Comparison of ENCODE assay signal across 10 cellular contexts in the genomic region with DNA sequence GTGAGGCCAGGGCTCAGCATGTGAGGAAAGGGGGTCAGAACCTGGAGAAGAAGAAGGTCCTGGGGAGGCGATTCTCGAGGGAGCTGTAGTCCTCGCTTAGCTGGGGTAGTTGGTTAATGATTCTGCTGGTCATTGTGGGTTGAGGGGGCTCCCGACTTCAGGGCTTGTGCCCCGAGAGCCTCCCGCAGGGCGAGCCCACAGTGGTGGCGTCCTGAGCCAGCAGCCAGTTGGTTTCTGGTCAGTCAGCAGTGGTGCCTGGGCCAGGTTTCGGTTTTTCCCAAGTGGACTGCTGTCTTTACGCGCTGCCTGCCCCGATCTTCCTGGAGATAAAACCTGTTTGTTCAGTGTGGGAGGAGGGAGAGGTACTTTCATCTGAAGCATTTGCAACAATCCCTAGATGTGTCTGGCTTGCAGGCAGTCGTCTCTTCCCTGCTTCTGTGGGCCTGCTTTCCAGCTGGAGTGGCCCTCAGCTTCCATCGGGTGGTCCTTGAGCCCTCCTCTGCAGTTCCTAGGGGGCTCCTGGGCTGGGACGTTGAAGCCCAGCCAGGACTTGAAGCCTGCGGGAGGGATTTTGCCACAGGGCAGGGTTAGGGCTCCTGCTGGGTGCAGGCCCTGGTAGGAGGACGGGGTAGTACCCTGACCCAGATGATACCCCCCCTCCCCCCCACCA. TPM values are rescaled to one million over a fixed set of nuclear protein-coding genes. Genes with fewer than 3 reads are reported as not detected.
DNase-seq lines count a peak whose midpoint lies in the region; ATAC-seq and TF ChIP-seq lines count a peak whose summit lies in the region.
"Had no signal": no experiment of that assay in that cellular context is flagged by ENCODE, and none has a peak within 500 bp of the region (broad histone marks: within the 10 kb centered on the region; RNA-seq: fewer than 3 reads in every experiment).

No MANE protein-coding gene starts in this region.

- no peaks in the 10 kb centered on the region for H3K27me3 Mint-ChIP-seq in activated CD4-positive, alpha-beta T cell treated with anti-CD3 and anti-CD28 coated beads for 36 hours
- no peaks in the 10 kb centered on the region for H3K27me3 Mint-ChIP-seq in activated naive CD8-positive, alpha-beta T cell treated with anti-CD3 and anti-CD28 coated beads, Interleukin-2, amount 50 U/mL, for 24 hours

- DNase-seq in activated CD4-positive, alpha-beta T cell treated with anti-CD3 and anti-CD28 coated beads for 36 hours: no peak
- no peak for DNase-seq in activated CD4-positive, alpha-beta T cell treated with anti-CD3 and anti-CD28 coated beads, Interleukin-2, amount 50 U/mL, for 48 hours
- no peak for DNase-seq in activated naive CD8-positive, alpha-beta T cell treated with anti-CD3 and anti-CD28 coated beads, Interleukin-2, amount 50 U/mL, for 24 hours
- DNase-seq in kidney glomerular epithelial cell (lab: John Stamatoyannopoulos, UW) (peak; percentile 45), testis (peak; percentile 68), NCI-H2081 (lab: John Stamatoyannopoulos, UW) (no peak)
- DNase-seq: NCI-H774 had no signal

- POLR2A ChIA-PET in activated CD4-positive, alpha-beta T cell treated with anti-CD3 and anti-CD28 coated beads for 36 hours (lab: Charles Lee): interaction anchor here (0.6 to 1.4 kb wide), 3 partner anchors 9 to 13 kb away, joined by 3 to 4 read pairs (median 3); no protein-coding TSS in a partner anchor

- TF ChIP-seq CTCF in testis (IDR thresholded peaks at IDR 0.05): no peak

- 42 to 52% methylated on average over 16 to 17 of the region's 17 CpGs for WGBS in testis, 2 donors

- H3K4me1 ChIP-seq in testis: peaks cover 62% of the 10 kb centered on the region

- H3K36me3 ChIP-seq in testis (ENCODE audit: low read depth, missing control alignments): no peaks in the 10 kb centered on the region

- peak overlapping the region; percentile 6 to 45 for H3K27ac ChIP-seq in testis

- H3K36me3 Mint-ChIP-seq in activated CD4-positive, alpha-beta T cell treated with anti-CD3 and anti-CD28 coated beads for 36 hours (ENCODE audit: low read depth): peaks cover 55% of the 10 kb centered on the region
- H3K36me3 Mint-ChIP-seq in activated naive CD8-positive, alpha-beta T cell treated with anti-CD3 and anti-CD28 coated beads, Interleukin-2, amount 50 U/mL, for 24 hours (ENCODE audit: low read depth): peaks cover 52% of the 10 kb centered on the region

- TF ChIP-seq POLR2A in testis (IDR thresholded peaks at IDR 0.05): no peak

- no peaks in the 10 kb centered on the region for H3K27me3 ChIP-seq in testis

- intact Hi-C loops in activated CD4-positive, alpha-beta T cell treated with anti-CD3 and anti-CD28 coated beads for 36 hours (cut with DNase I, micrococcal nuclease): loop anchor here in 1 of 2 experiments (2.0 kb wide), 1 partner anchor 14 kb away; no protein-coding TSS in a partner anchor
- intact Hi-C loops in testis (cut with DNase I; ENCODE audit: low total_unique reads): no loop called here

- H3K4me3 ChIP-seq in testis: no peak overlapping the region

- no peaks in the 10 kb centered on the region for H3K9me3 Mint-ChIP-seq in activated CD4-positive, alpha-beta T cell treated with anti-CD3 and anti-CD28 coated beads for 36 hours (ENCODE audit: low read depth)
- H3K9me3 Mint-ChIP-seq in activated naive CD8-positive, alpha-beta T cell treated with anti-CD3 and anti-CD28 coated beads, Interleukin-2, amount 50 U/mL, for 24 hours: no peaks in the 10 kb centered on the region

- H3K4me3 Mint-ChIP-seq in activated CD4-positive, alpha-beta T cell treated with anti-CD3 and anti-CD28 coated beads for 36 hours: peak overlapping the region; percentile 86
- peak overlapping the region; percentile 88 for H3K4me3 Mint-ChIP-seq in activated naive CD8-positive, alpha-beta T cell treated with anti-CD3 and anti-CD28 coated beads, Interleukin-2, amount 50 U/mL, for 24 hours

- no peak for ATAC-seq in activated CD4-positive, alpha-beta T cell treated with anti-CD3 and anti-CD28 coated beads for 36 hours
- ATAC-seq in activated naive CD8-positive, alpha-beta T cell treated with anti-CD3 and anti-CD28 coated beads, Interleukin-2, amount 50 U/mL, for 24 hours: no peak
- no peak for ATAC-seq in GM21381 (IDR thresholded peaks at IDR 0.05; ENCODE audit: unreplicated experiment)
- ATAC-seq in HG02840 (IDR thresholded peaks at IDR 0.05; ENCODE audit: low FRiP score, unreplicated experiment): no peak

- no peaks in the 10 kb centered on the region for H3K9me3 ChIP-seq in testis

- peak overlapping the region; percentile 89 for H3K27ac Mint-ChIP-seq in activated CD4-positive, alpha-beta T cell treated with anti-CD3 and anti-CD28 coated beads for 36 hours
- peak overlapping the region; percentile 87 for H3K27ac Mint-ChIP-seq in activated naive CD8-positive, alpha-beta T cell treated with anti-CD3 and anti-CD28 coated beads, Interleukin-2, amount 50 U/mL, for 24 hours

- H3K4me1 Mint-ChIP-seq in activated CD4-positive, alpha-beta T cell treated with anti-CD3 and anti-CD28 coated beads for 36 hours: peaks cover 42% of the 10 kb centered on the region
- H3K4me1 Mint-ChIP-seq in activated naive CD8-positive, alpha-beta T cell treated with anti-CD3 and anti-CD28 coated beads, Interleukin-2, amount 50 U/mL, for 24 hours: peaks cover 43% of the 10 kb centered on the region

- CTCF ChIA-PET in activated CD4-positive, alpha-beta T cell treated with anti-CD3 and anti-CD28 coated beads for 36 hours (lab: Charles Lee): no interaction called here

RNA-seq across cellular contexts. Expression of gene PTBP1, which starts 3.2 kb away (rescaled TPM):
- 100 to 1,000 TPM; 584 to 738 TPM for total RNA-seq in activated CD4-positive, alpha-beta T cell treated with anti-CD3 and anti-CD28 coated beads for 36 hours
- 100 to 1,000 TPM; 168 to 196 TPM for total RNA-seq in testis
- polyA plus RNA-seq in testis (ENCODE audit: insufficient read depth, low read depth, low replicate concordance): 116 TPM

RNA-seq across cellular contexts. Expression of gene PLPPR3, which starts 21.3 kb away (rescaled TPM):
- total RNA-seq in activated CD4-positive, alpha-beta T cell treated with anti-CD3 and anti-CD28 coated beads for 36 hours: not detected
- 10 to 100 TPM; 16.9 to 20.1 TPM for total RNA-seq in testis
- polyA plus RNA-seq in testis (ENCODE audit: insufficient read depth, low read depth, low replicate concordance): 2.7 TPM

RNA-seq across cellular contexts. Expression of gene AZU1, which starts 27.1 kb away (rescaled TPM):
- not detected for total RNA-seq in activated CD4-positive, alpha-beta T cell treated with anti-CD3 and anti-CD28 coated beads for 36 hours
- 1 to 10 TPM; 5.4 to 5.8 TPM for total RNA-seq in testis
- 1.4 TPM for polyA plus RNA-seq in testis (ENCODE audit: insufficient read depth, low read depth, low replicate concordance)
- total RNA-seq: pulmonary artery endothelial cell had no signal

RNA-seq across cellular contexts. Expression of gene PRTN3, which starts 40.3 kb away (rescaled TPM):
- total RNA-seq in activated CD4-positive, alpha-beta T cell treated with anti-CD3 and anti-CD28 coated beads for 36 hours: not detected
- 1 to 10 TPM; 1.0 to 1.8 TPM for total RNA-seq in testis
- not detected for polyA plus RNA-seq in testis (ENCODE audit: insufficient read depth, low read depth, low replicate concordance)
- total RNA-seq: pulmonary artery endothelial cell had no signal

RNA-seq across cellular contexts. Expression of gene MISP, which starts 49.6 kb away (rescaled TPM):
- under 1 TPM in 1 of 2 experiments, not detected in 1; 0.07 TPM for total RNA-seq in activated CD4-positive, alpha-beta T cell treated with anti-CD3 and anti-CD28 coated beads for 36 hours
- total RNA-seq in testis: 1 to 10 TPM; 1.1 to 3.1 TPM
- 1.1 TPM for polyA plus RNA-seq in testis (ENCODE audit: insufficient read depth, low read depth, low replicate concordance)
- total RNA-seq: pulmonary artery endothelial cell had no signal

Comparison
In these comparisons a context has a peak if more than half of its experiments do, and no peak if none do; other contexts are left out.
1. DNase-seq: peak in kidney glomerular epithelial cell (single experiment) and testis (single experiment); none in activated CD4-positive, alpha-beta T cell treated with anti-CD3 and anti-CD28 coated beads for 36 hours (single experiment), activated CD4-positive, alpha-beta T cell treated with anti-CD3 and anti-CD28 coated beads, Interleukin-2, amount 50 U/mL, for 48 hours (0 of 2), activated naive CD8-positive, alpha-beta T cell treated with anti-CD3 and anti-CD28 coated beads, Interleukin-2, amount 50 U/mL, for 24 hours (single experiment) and NCI-H2081 (0 of 2).
2. RNA of gene PLPPR3, which starts 21.3 kb away (total RNA-seq): 16.9 to 20.1 TPM in testis; not detected in activated CD4-positive, alpha-beta T cell treated with anti-CD3 and anti-CD28 coated beads for 36 hours; every median in the first group is over 10 times any median in the second.
3. RNA of gene AZU1, which starts 27.1 kb away (total RNA-seq): 5.4 to 5.8 TPM in testis; not detected in activated CD4-positive, alpha-beta T cell treated with anti-CD3 and anti-CD28 coated beads for 36 hours; every median in the first group is over 4 times any median in the second.